25 cellular contexts compared by ENCODE assay signal in the genomic region with DNA sequence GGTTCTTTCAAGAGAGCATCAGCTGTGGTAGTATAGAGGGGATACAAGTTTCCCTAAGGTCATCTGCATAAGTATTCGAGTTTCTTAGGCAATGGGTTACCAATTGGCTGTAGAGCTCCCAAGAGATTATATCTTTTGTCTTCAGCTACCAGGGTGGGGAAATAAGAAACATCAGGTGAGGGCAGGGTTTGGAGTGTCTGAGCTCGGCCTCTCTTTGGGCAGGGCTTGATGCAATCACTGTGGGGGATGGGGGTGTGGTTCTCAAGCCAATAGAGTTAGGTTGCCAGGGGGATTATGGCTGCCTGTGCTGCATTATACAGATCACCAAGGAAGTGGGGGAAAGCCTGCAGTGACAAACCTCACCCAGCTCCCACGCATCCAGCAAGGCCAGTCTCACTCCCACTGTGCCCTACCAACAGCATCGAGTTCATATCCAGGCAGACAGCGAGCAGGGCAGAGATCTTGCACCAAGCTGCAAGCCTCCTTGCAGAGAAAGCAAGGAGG.
"Had no signal": no experiment of that assay in that cellular context is flagged by ENCODE, and none has a peak within 500 bp of the region (broad histone marks: within the 10 kb centered on the region; RNA-seq: fewer than 3 reads in every experiment).

No MANE protein-coding gene starts in this region.

- H3K9me3 ChIP-seq: ascending aorta, SJSA1 had no signal

- H3K27me3 ChIP-seq: ascending aorta, SJSA1 had no signal

- H3K9me3 Mint-ChIP-seq: activated CD4-positive, alpha-beta memory T cell treated with anti-CD3 and anti-CD28 coated beads for 36 hours; activated CD4-positive, alpha-beta T cell treated with anti-CD3 and anti-CD28 coated beads, Interleukin-2, amount 10 ng/mL, durations not matched to agents 7 days and 5 days; activated naive CD4-positive, alpha-beta T cell treated with anti-CD3 and anti-CD28 coated beads, Interleukin-2, amount 50 U/mL, for 72 hours; activated naive CD8-positive, alpha-beta T cell treated with anti-CD3 and anti-CD28 coated beads, Interleukin-2, amount 50 U/mL, for 24 hours; activated T-cell treated with anti-CD3 and anti-CD28 coated beads, Interleukin-2, amount 50 U/mL, for 4 hours; central memory CD8-positive, alpha-beta T cell; T-helper 1 cell treated with Interleukin-12 subunit alpha and Interleukin-12 subunit beta and Interleukin-4 antibody, amounts not matched to agents 30 μg/mL and 1 μg/mL, for 36 hours had no signal

- H3K4me3 ChIP-seq: ascending aorta, SJSA1 had no signal

- H3K27ac Mint-ChIP-seq: activated CD4-positive, alpha-beta memory T cell treated with anti-CD3 and anti-CD28 coated beads for 36 hours; activated CD4-positive, alpha-beta T cell treated with anti-CD3 and anti-CD28 coated beads, Interleukin-2, amount 10 ng/mL, durations not matched to agents 7 days and 5 days; activated naive CD4-positive, alpha-beta T cell treated with anti-CD3 and anti-CD28 coated beads, Interleukin-2, amount 50 U/mL, for 72 hours; activated naive CD8-positive, alpha-beta T cell treated with anti-CD3 and anti-CD28 coated beads, Interleukin-2, amount 50 U/mL, for 24 hours; brain; T-helper 1 cell treated with Interleukin-12 subunit alpha and Interleukin-12 subunit beta and Interleukin-4 antibody, amounts not matched to agents 30 μg/mL and 1 μg/mL, for 36 hours had no signal

- H3K27me3 Mint-ChIP-seq: activated CD4-positive, alpha-beta memory T cell treated with anti-CD3 and anti-CD28 coated beads for 36 hours; activated CD4-positive, alpha-beta T cell treated with anti-CD3 and anti-CD28 coated beads, Interleukin-2, amount 10 ng/mL, durations not matched to agents 7 days and 5 days; brain had no signal

- H3K36me3 Mint-ChIP-seq: activated CD4-positive, alpha-beta memory T cell treated with anti-CD3 and anti-CD28 coated beads for 36 hours; activated naive CD4-positive, alpha-beta T cell treated with anti-CD3 and anti-CD28 coated beads, Interleukin-2, amount 50 U/mL, for 72 hours; brain had no signal

- H3K4me1 ChIP-seq: ascending aorta, SJSA1 had no signal

- H3K4me1 Mint-ChIP-seq: activated CD4-positive, alpha-beta T cell treated with anti-CD3 and anti-CD28 coated beads, Interleukin-2, amount 10 ng/mL, durations not matched to agents 7 days and 5 days; activated naive CD8-positive, alpha-beta T cell treated with anti-CD3 and anti-CD28 coated beads, Interleukin-2, amount 50 U/mL, for 24 hours; brain; central memory CD8-positive, alpha-beta T cell had no signal

- H3K4me3 Mint-ChIP-seq: activated CD4-positive, alpha-beta memory T cell treated with anti-CD3 and anti-CD28 coated beads for 36 hours; activated CD4-positive, alpha-beta T cell treated with anti-CD3 and anti-CD28 coated beads, Interleukin-2, amount 10 ng/mL, durations not matched to agents 7 days and 5 days; activated naive CD8-positive, alpha-beta T cell treated with anti-CD3 and anti-CD28 coated beads, Interleukin-2, amount 50 U/mL, for 24 hours; activated T-cell treated with anti-CD3 and anti-CD28 coated beads, Interleukin-2, amount 50 U/mL, for 4 hours; brain; central memory CD8-positive, alpha-beta T cell; T-helper 1 cell treated with Interleukin-12 subunit alpha and Interleukin-12 subunit beta and Interleukin-4 antibody, amounts not matched to agents 30 μg/mL and 1 μg/mL, for 36 hours had no signal

- H3K36me3 ChIP-seq: ascending aorta, SJSA1 had no signal

- DNase-seq: activated CD4-positive, alpha-beta memory T cell treated with anti-CD3 and anti-CD28 coated beads for 36 hours; activated CD4-positive, alpha-beta T cell treated with anti-CD3 and anti-CD28 coated beads, Interleukin-2, amount 10 ng/mL, durations not matched to agents 7 days and 5 days; activated CD4-positive, CD25-positive, alpha-beta regulatory T cell; activated CD8-positive, alpha-beta memory T cell treated with anti-CD3 and anti-CD28 coated beads for 24 hours; activated effector memory CD4-positive, alpha-beta T cell treated with anti-CD3 and anti-CD28 coated beads, Interleukin-2, amount 50 U/mL, for 16 hours; activated naive CD4-positive, alpha-beta T cell treated with Interleukin-2 at 50 U/mL for 16 hours; activated naive CD8-positive, alpha-beta T cell treated with anti-CD3 and anti-CD28 coated beads, Interleukin-2, amount 50 U/mL, for 24 hours; activated T-cell treated with anti-CD3 and anti-CD28 coated beads, Interleukin-2, amount 50 U/mL, for 4 hours; amniotic stem cell; KBM-7; NCI-H1092 treated with DMSO at 0.1 percent for 48 hours; NCI-H1417 treated with DMSO at 0.1 percent for 48 hours; NCI-H1694; NCI-H2029; NCI-H446; NCI-H524; NCI-H748 treated with DMSO at 0.1 percent for 48 hours; PC-3; SHP77 had no signal

- H3K27ac ChIP-seq: ascending aorta, SJSA1 had no signal
